In genomic region chr3:182405752-182406151, GRCh38 we compare ENCODE assay signal across 24 cellular contexts.
"Had no signal": no experiment of that assay in that cellular context is flagged by ENCODE, and none has a peak within 500 bp of the region (broad histone marks: within the 10 kb centered on the region; RNA-seq: fewer than 3 reads in every experiment).

No MANE protein-coding gene starts in this region.

- H3K27me3 Mint-ChIP-seq: activated CD4-positive, alpha-beta memory T cell treated with anti-CD3 and anti-CD28 coated beads, Interleukin-2, amount 10 ng/mL, durations not matched to agents 7 days and 5 days; activated T-cell treated with anti-CD3 and anti-CD28 coated beads, Interleukin-2, amount 50 U/mL, for 24 hours had no signal

- H3K27ac Mint-ChIP-seq: activated CD4-positive, alpha-beta memory T cell treated with anti-CD3 and anti-CD28 coated beads, Interleukin-2, amount 10 ng/mL, durations not matched to agents 7 days and 5 days; activated naive CD4-positive, alpha-beta T cell treated with anti-CD3 and anti-CD28 coated beads, Interleukin-2, amount 50 U/mL, for 24 hours; activated T-cell treated with anti-CD3 and anti-CD28 coated beads, Interleukin-2, amount 50 U/mL, for 24 hours; mesothelial cell of epicardium; T-helper 1 cell treated with Interleukin-12 subunit alpha and Interleukin-12 subunit beta and Interleukin-4 antibody, amounts not matched to agents 30 μg/mL and 1 μg/mL, for 36 hours had no signal

- DNase-seq: activated CD4-positive, alpha-beta memory T cell treated with anti-CD3 and anti-CD28 coated beads, Interleukin-2, amount 10 ng/mL, durations not matched to agents 7 days and 5 days; activated CD4-positive, alpha-beta T cell treated with anti-CD3 and anti-CD28 coated beads for 4 hours; activated effector memory CD4-positive, alpha-beta T cell treated with Interleukin-2 at 50 U/mL for 16 hours; activated T-cell treated with anti-CD3 and anti-CD28 coated beads, Interleukin-2, amount 50 U/mL, for 24 hours; adrenal gland; caudate nucleus; colonic mucosa; foreskin fibroblast; hypothalamus; kidney glomerular epithelial cell; naive B cell; posterior cingulate gyrus; retina; small intestine; stimulated activated CD4-positive, alpha-beta T cell treated with anti-CD3 and anti-CD28 coated beads, Interleukin-4, amount 100 ng/mL, for 24 hours; stimulated activated naive CD4-positive, alpha-beta T cell; trophoblast cell had no signal

- H3K27me3 ChIP-seq: adrenal gland, colonic mucosa, esophagus muscularis mucosa, neutrophil, suprapubic skin had no signal

- H3K9me3 Mint-ChIP-seq: activated T-cell treated with anti-CD3 and anti-CD28 coated beads, Interleukin-2, amount 50 U/mL, for 24 hours; T-helper 1 cell treated with Interleukin-12 subunit alpha and Interleukin-12 subunit beta and Interleukin-4 antibody, amounts not matched to agents 30 μg/mL and 1 μg/mL, for 36 hours had no signal

- H3K4me3 ChIP-seq: adrenal gland, colonic mucosa, esophagus muscularis mucosa, suprapubic skin had no signal

- H3K36me3 ChIP-seq: adrenal gland, colonic mucosa, esophagus muscularis mucosa, neutrophil, suprapubic skin had no signal

- H3K27ac ChIP-seq: adrenal gland, colonic mucosa, esophagus muscularis mucosa, neutrophil, suprapubic skin had no signal

- H3K4me1 Mint-ChIP-seq: activated CD4-positive, alpha-beta memory T cell treated with anti-CD3 and anti-CD28 coated beads, Interleukin-2, amount 10 ng/mL, durations not matched to agents 7 days and 5 days; activated naive CD4-positive, alpha-beta T cell treated with anti-CD3 and anti-CD28 coated beads, Interleukin-2, amount 50 U/mL, for 24 hours; mesothelial cell of epicardium; naive B cell had no signal

- H3K4me1 ChIP-seq: adrenal gland, colonic mucosa, esophagus muscularis mucosa had no signal

- H3K9me3 ChIP-seq: adrenal gland, colonic mucosa, esophagus muscularis mucosa, neutrophil, suprapubic skin had no signal

- H3K36me3 Mint-ChIP-seq: activated naive CD4-positive, alpha-beta T cell treated with anti-CD3 and anti-CD28 coated beads, Interleukin-2, amount 50 U/mL, for 24 hours; mesothelial cell of epicardium; naive B cell; WTC11 had no signal

- ATAC-seq: WTC11 had no signal

- H3K4me3 Mint-ChIP-seq: activated CD4-positive, alpha-beta memory T cell treated with anti-CD3 and anti-CD28 coated beads, Interleukin-2, amount 10 ng/mL, durations not matched to agents 7 days and 5 days; activated naive CD4-positive, alpha-beta T cell treated with anti-CD3 and anti-CD28 coated beads, Interleukin-2, amount 50 U/mL, for 24 hours; activated T-cell treated with anti-CD3 and anti-CD28 coated beads, Interleukin-2, amount 50 U/mL, for 24 hours; mesothelial cell of epicardium; naive B cell; T-helper 1 cell treated with Interleukin-12 subunit alpha and Interleukin-12 subunit beta and Interleukin-4 antibody, amounts not matched to agents 30 μg/mL and 1 μg/mL, for 36 hours; WTC11 had no signal
